Comparison of ENCODE assay signal across 16 cellular contexts in genomic region chr5:132524877-132525276, GRCh38. TPM values are rescaled to one million over a fixed set of nuclear protein-coding genes. Genes with fewer than 3 reads are reported as not detected.
"Had no signal": no experiment of that assay in that cellular context is flagged by ENCODE, and none has a peak within 500 bp of the region (broad histone marks: within the 10 kb centered on the region; RNA-seq: fewer than 3 reads in every experiment).

No MANE protein-coding gene starts in this region.

RNA-seq across cellular contexts. Expression of gene IL5, which starts 18.4 kb away (rescaled TPM):
- total RNA-seq: ascending aorta; cardiac muscle cell; colonic mucosa; dermis microvascular lymphatic vessel endothelial cell; esophagus squamous epithelium; glomerular endothelial cell; heart right ventricle; kidney epithelial cell; lower leg skin; naive thymus-derived CD8-positive, alpha-beta T cell; occipital lobe; psoas muscle; sigmoid colon; transverse colon; urinary bladder had no signal
- polyA plus RNA-seq: cardiac muscle cell; heart right ventricle; naive thymus-derived CD8-positive, alpha-beta T cell; psoas muscle; sigmoid colon; small intestine; urinary bladder had no signal
